8 cellular contexts compared by ENCODE assay signal in genomic region chr16:50547340-50547865, GRCh38.
DNase-seq lines count a peak whose midpoint lies in the region; ATAC-seq, FAIRE-seq and TF ChIP-seq lines count a peak whose summit lies in the region.

No MANE protein-coding gene starts in this region.

- no peak for TF ChIP-seq POLR2A in H54 (IDR thresholded peaks at IDR 0.05; ENCODE audit: low read depth, low read length)

- peak overlapping the region; percentile 66 for H3K4me3 ChIP-seq in AG10803 (ENCODE audit: low read length)
- H3K4me3 ChIP-seq in mucosa of rectum (ENCODE audit: low read length in 2 of 2): peak overlapping the region; percentile 65 to 73

- no peaks in the 10 kb centered on the region for H3K9me3 ChIP-seq in mucosa of rectum (ENCODE audit: control insufficient read depth in 2 of 2, low read length in 2 of 2)

- no peak for FAIRE-seq in H54 (lab: Jason Lieb, UNC)

- no peak for TF ChIP-seq CTCF in AG10803 (conservative IDR thresholded peaks at IDR 0.05; ENCODE audit: low read length)

- no peaks in the 10 kb centered on the region for H3K36me3 ChIP-seq in mucosa of rectum (ENCODE audit: control insufficient read depth in 2 of 2, insufficient read depth in 2 of 2, low read length in 2 of 2)

- H3K27me3 ChIP-seq in mucosa of rectum (ENCODE audit: control insufficient read depth in 2 of 2, insufficient read depth in 2 of 2, low read length in 2 of 2): peaks cover 3 to 6% of the 10 kb centered on the region in 2 donors

- peak; percentile 28 for ATAC-seq in GM19452 (IDR thresholded peaks at IDR 0.05; ENCODE audit: unreplicated experiment)

- no peak overlapping the region for H3K27ac ChIP-seq in mucosa of rectum (ENCODE audit: low read depth in 2 of 2, low read length in 2 of 2)

- no peak for DNase-seq in AG10803 (ENCODE audit: low read depth)
- DNase-seq in NCI-H2171 (lab: John Stamatoyannopoulos, UW): peak; percentile 28
- peak; percentile 51 to 60 for DNase-seq in activated CD4-positive, alpha-beta T cell treated with anti-CD3 and anti-CD28 coated beads, Interleukin-2, amount 50 U/mL, for 4 hours
- DNase-seq in ecto neural progenitor cell (ENCODE audit: low spot score): peak; percentile 76
- DNase-seq in stimulated activated CD8-positive, alpha-beta memory T cell treated with anti-CD3 and anti-CD28 coated beads, Interleukin-7, amount 100 ng/mL, for 4 hours (ENCODE audit: low read depth in 2 of 2): peak; percentile 39 to 70
- DNase-seq in H54 (ENCODE audit: insufficient read length, low spot score): no peak

- no peak overlapping the region for H3K9ac ChIP-seq in mucosa of rectum (ENCODE audit: low read depth in 1 of 2, low read length in 2 of 2)

- peaks cover 0 to 3% of the 10 kb centered on the region in 2 donors for H3K4me1 ChIP-seq in mucosa of rectum (ENCODE audit: control insufficient read depth in 2 of 2, insufficient read depth in 2 of 2, low read length in 2 of 2)

Comparison
In these comparisons a context has a peak if more than half of its experiments do, and no peak if none do; other contexts are left out.
1. DNase-seq: peak in NCI-H2171 (single experiment), activated CD4-positive, alpha-beta T cell treated with anti-CD3 and anti-CD28 coated beads, Interleukin-2, amount 50 U/mL, for 4 hours (2 of 2), ecto neural progenitor cell (single experiment) and stimulated activated CD8-positive, alpha-beta memory T cell treated with anti-CD3 and anti-CD28 coated beads, Interleukin-7, amount 100 ng/mL, for 4 hours (2 of 2); none in AG10803 (single experiment) and H54 (single experiment).